In genomic region chr6:148518371-148519156, GRCh38 we compare ENCODE assay signal across 13 cellular contexts.
DNase-seq lines count a peak whose midpoint lies in the region; ATAC-seq and FAIRE-seq lines count a peak whose summit lies in the region.
"Had no signal": no experiment of that assay in that cellular context is flagged by ENCODE, and none has a peak within 500 bp of the region (broad histone marks: within the 10 kb centered on the region; RNA-seq: fewer than 3 reads in every experiment).

No MANE protein-coding gene starts in this region.

- H3K9me3 Mint-ChIP-seq in stimulated activated memory B cell treated with anti-CD40 and anti-IgM and Interleukin-4, amounts not matched to agents 10 μg/mL and 1 μg/mL and 100 μg/mL, for 72 hours = no peaks in the 10 kb centered on the region

- H3K27me3 ChIP-seq in layer of hippocampus (ENCODE audit: control insufficient read depth, insufficient read depth, low read length) = no peaks in the 10 kb centered on the region

- peaks cover 61% of the 10 kb centered on the region for H3K4me1 Mint-ChIP-seq in stimulated activated memory B cell treated with anti-CD40 and anti-IgM and Interleukin-4, amounts not matched to agents 10 μg/mL and 1 μg/mL and 100 μg/mL, for 72 hours

- ATAC-seq in stimulated activated memory B cell treated with anti-CD40 and anti-IgM and Interleukin-4, amounts not matched to agents 10 μg/mL and 1 μg/mL and 100 μg/mL, for 72 hours = no peak
- no peak for ATAC-seq in HG03342 (IDR thresholded peaks at IDR 0.05; ENCODE audit: unreplicated experiment)

- no peaks in the 10 kb centered on the region for H3K27me3 Mint-ChIP-seq in stimulated activated memory B cell treated with anti-CD40 and anti-IgM and Interleukin-4, amounts not matched to agents 10 μg/mL and 1 μg/mL and 100 μg/mL, for 72 hours

- FAIRE-seq in GM19239 (lab: Jason Lieb, UNC) = no peak

- DNase-seq in EH (ENCODE audit: low read depth) (peak; percentile 60), cerebellum (ENCODE audit: low spot score) (no peak), GM19239 (ENCODE audit: insufficient read length, low spot score) (no peak)
- no peak for DNase-seq in activated CD4-positive, alpha-beta T cell treated with anti-CD3 and anti-CD28 coated beads, Interleukin-2, amount 50 U/mL, for 4 hours
- DNase-seq: activated CD4-positive, alpha-beta T cell treated with anti-CD3 and anti-CD28 coated beads, Interleukin-2, amount 50 U/mL, for 1 hour; IMR-90; SHP77; stimulated activated CD4-positive, alpha-beta T cell treated with anti-CD3 and anti-CD28 coated beads, Interleukin-2, amount 100 ng/mL, for 24 hours; T-helper 9 cell had no signal

- H3K27ac ChIP-seq in cingulate gyrus (ENCODE audit: low read depth, low read length) (peak overlapping the region; percentile 88), layer of hippocampus (ENCODE audit: low read depth, low read length) (peak overlapping the region; percentile 58)

- no peaks in the 10 kb centered on the region for H3K36me3 Mint-ChIP-seq in stimulated activated memory B cell treated with anti-CD40 and anti-IgM and Interleukin-4, amounts not matched to agents 10 μg/mL and 1 μg/mL and 100 μg/mL, for 72 hours

- peak overlapping the region; percentile 87 for H3K27ac Mint-ChIP-seq in stimulated activated memory B cell treated with anti-CD40 and anti-IgM and Interleukin-4, amounts not matched to agents 10 μg/mL and 1 μg/mL and 100 μg/mL, for 72 hours

- no peak overlapping the region for H3K4me3 Mint-ChIP-seq in stimulated activated memory B cell treated with anti-CD40 and anti-IgM and Interleukin-4, amounts not matched to agents 10 μg/mL and 1 μg/mL and 100 μg/mL, for 72 hours
